In genomic region chr2:225779829-225780228, GRCh38 we compare ENCODE assay signal across 18 cellular contexts.
"Had no signal": no experiment of that assay in that cellular context is flagged by ENCODE, and none has a peak within 500 bp of the region (broad histone marks: within the 10 kb centered on the region; RNA-seq: fewer than 3 reads in every experiment).

No MANE protein-coding gene starts in this region.

- H2AFZ ChIP-seq: hepatocyte had no signal

- H3K36me3 ChIP-seq: brain microvascular endothelial cell, tibial nerve had no signal

- H3K27me3 Mint-ChIP-seq: dendritic cell treated with granulocyte-macrophage colony-stimulating factor and Interleukin-4, amounts not matched to agents 40 ng/mL and 50 ng/mL, for 4 days; natural killer cell treated with Interleukin-12 subunit alpha and Interleukin-12 subunit beta and Interleukin-15 and Interleukin-18, amount 100 ng/mL, for 72 hours; stimulated activated memory B cell treated with anti-CD40 and anti-IgM and Interleukin-4, amounts not matched to agents 10 μg/mL and 1 μg/mL and 100 μg/mL, for 72 hours; T-helper 17 cell had no signal

- H3K27ac Mint-ChIP-seq: activated CD8-positive, alpha-beta T cell treated with anti-CD3 and anti-CD28 coated beads for 36 hours; activated naive CD4-positive, alpha-beta T cell treated with anti-CD3 and anti-CD28 coated beads, Interleukin-2, amount 50 U/mL, for 24 hours; dendritic cell treated with granulocyte-macrophage colony-stimulating factor and Interleukin-4, amounts not matched to agents 40 ng/mL and 50 ng/mL, for 4 days; memory B cell; natural killer cell treated with Interleukin-12 subunit alpha and Interleukin-12 subunit beta and Interleukin-15 and Interleukin-18, amount 100 ng/mL, for 72 hours; stimulated activated memory B cell treated with anti-CD40 and anti-IgM and Interleukin-4, amounts not matched to agents 10 μg/mL and 1 μg/mL and 100 μg/mL, for 72 hours; T-helper 17 cell; WTC11 had no signal

- H3K4me3 Mint-ChIP-seq: activated CD8-positive, alpha-beta T cell treated with anti-CD3 and anti-CD28 coated beads for 36 hours; activated naive CD4-positive, alpha-beta T cell treated with anti-CD3 and anti-CD28 coated beads, Interleukin-2, amount 50 U/mL, for 24 hours; dendritic cell treated with granulocyte-macrophage colony-stimulating factor and Interleukin-4, amounts not matched to agents 40 ng/mL and 50 ng/mL, for 4 days; memory B cell; natural killer cell treated with Interleukin-12 subunit alpha and Interleukin-12 subunit beta and Interleukin-15 and Interleukin-18, amount 100 ng/mL, for 72 hours; stimulated activated memory B cell treated with anti-CD40 and anti-IgM and Interleukin-4, amounts not matched to agents 10 μg/mL and 1 μg/mL and 100 μg/mL, for 72 hours; T-helper 17 cell; WTC11 had no signal

- H3K27ac ChIP-seq: brain microvascular endothelial cell, hepatocyte, tibial nerve had no signal

- H3K36me3 Mint-ChIP-seq: activated naive CD4-positive, alpha-beta T cell treated with anti-CD3 and anti-CD28 coated beads, Interleukin-2, amount 50 U/mL, for 24 hours; memory B cell; natural killer cell treated with Interleukin-12 subunit alpha and Interleukin-12 subunit beta and Interleukin-15 and Interleukin-18, amount 100 ng/mL, for 72 hours; stimulated activated memory B cell treated with anti-CD40 and anti-IgM and Interleukin-4, amounts not matched to agents 10 μg/mL and 1 μg/mL and 100 μg/mL, for 72 hours had no signal

- DNase-seq: activated CD4-positive, alpha-beta T cell treated with anti-CD3 and anti-CD28 coated beads for 48 hours; activated CD8-positive, alpha-beta T cell treated with anti-CD3 and anti-CD28 coated beads for 36 hours; activated effector memory CD4-positive, alpha-beta T cell treated with anti-CD3 and anti-CD28 coated beads, Interleukin-2, amount 50 U/mL, for 16 hours; activated T-cell treated with anti-CD3 and anti-CD28 coated beads, Interleukin-2, amount 50 U/mL, for 48 hours; brain microvascular endothelial cell; cerebellar nuclear complex; effector memory CD4-positive, alpha-beta T cell; islet precursor cell; T-helper 17 cell had no signal

- H3K9me3 ChIP-seq: tibial nerve had no signal

- H3K9me3 Mint-ChIP-seq: activated CD8-positive, alpha-beta T cell treated with anti-CD3 and anti-CD28 coated beads for 36 hours had no signal

- H3K4me1 Mint-ChIP-seq: activated naive CD4-positive, alpha-beta T cell treated with anti-CD3 and anti-CD28 coated beads, Interleukin-2, amount 50 U/mL, for 24 hours; memory B cell; stimulated activated memory B cell treated with anti-CD40 and anti-IgM and Interleukin-4, amounts not matched to agents 10 μg/mL and 1 μg/mL and 100 μg/mL, for 72 hours; T-helper 17 cell had no signal

- H3K4me2 ChIP-seq: hepatocyte had no signal

- H3K4me3 ChIP-seq: hepatocyte, tibial nerve had no signal

- ATAC-seq: activated CD8-positive, alpha-beta T cell treated with anti-CD3 and anti-CD28 coated beads for 36 hours; left lobe of liver; natural killer cell treated with Interleukin-12 subunit alpha and Interleukin-12 subunit beta and Interleukin-15 and Interleukin-18, amount 100 ng/mL, for 72 hours; stimulated activated memory B cell treated with anti-CD40 and anti-IgM and Interleukin-4, amounts not matched to agents 10 μg/mL and 1 μg/mL and 100 μg/mL, for 72 hours; T-helper 17 cell; WTC11 had no signal

- H3K79me2 ChIP-seq: hepatocyte had no signal

- H3K27me3 ChIP-seq: brain microvascular endothelial cell, hepatocyte, tibial nerve had no signal
